Comparison of ENCODE assay signal across 7 cellular contexts in genomic region chr21:39314155-39315027, GRCh38. TPM values are rescaled to one million over a fixed set of nuclear protein-coding genes. Genes with fewer than 3 reads are reported as not detected.
DNase-seq lines count a peak whose midpoint lies in the region; ATAC-seq, FAIRE-seq and TF ChIP-seq lines count a peak whose summit lies in the region.

No MANE protein-coding gene starts in this region.

- DNase-seq in GM18507 (ENCODE audit: extremely low spot score, insufficient read length, low read depth) (no peak), NCI-H2171 treated with DMSO at 0.1 percent for 48 hours (lab: John Stamatoyannopoulos, UW) (peak; percentile 64), coronary artery (ENCODE audit: low spot score) (no peak), left lung (no peak)
- DNase-seq in activated CD4-positive, alpha-beta T cell treated with anti-CD3 and anti-CD28 coated beads for 36 hours, result peak; percentile 72
- peak; percentile 48 for DNase-seq in stimulated activated CD4-positive, alpha-beta T cell treated with anti-CD3 and anti-CD28 coated beads, Interleukin-4, amount 100 ng/mL, for 1 hour

- peak; percentile 31 for FAIRE-seq in GM18507 (lab: Jason Lieb, UNC)

- H3K27ac ChIP-seq in coronary artery, result peak overlapping the region; percentile 78 to 96
- H3K27ac ChIP-seq in left lung, result peak overlapping the region; percentile 95 to 98

- H3K27me3 Mint-ChIP-seq in activated CD4-positive, alpha-beta T cell treated with anti-CD3 and anti-CD28 coated beads for 36 hours, result no peaks in the 10 kb centered on the region

- H3K27me3 ChIP-seq in left lung, result no peaks in the 10 kb centered on the region

- peak; percentile 18 for ATAC-seq in HG02943 (IDR thresholded peaks at IDR 0.05; ENCODE audit: low read depth, unreplicated experiment)
- ATAC-seq in activated CD4-positive, alpha-beta T cell treated with anti-CD3 and anti-CD28 coated beads for 36 hours, result peak; percentile 32
- peak; percentile 25 for ATAC-seq in left lung

- peaks cover 36% of the 10 kb centered on the region for H3K4me1 Mint-ChIP-seq in activated CD4-positive, alpha-beta T cell treated with anti-CD3 and anti-CD28 coated beads for 36 hours

- no peaks in the 10 kb centered on the region for H3K9me3 Mint-ChIP-seq in activated CD4-positive, alpha-beta T cell treated with anti-CD3 and anti-CD28 coated beads for 36 hours (ENCODE audit: low read depth)

- CTCF ChIA-PET in activated CD4-positive, alpha-beta T cell treated with anti-CD3 and anti-CD28 coated beads for 36 hours (lab: Charles Lee), result interaction anchor here (0.6 to 2.0 kb wide), 3 partner anchors 30 to 499 kb away, joined by 3 to 6 read pairs (median 4); no protein-coding TSS in a partner anchor

- H3K27ac Mint-ChIP-seq in activated CD4-positive, alpha-beta T cell treated with anti-CD3 and anti-CD28 coated beads for 36 hours, result peak overlapping the region; percentile 96

- H3K36me3 ChIP-seq in left lung, result peaks cover 3 to 21% of the 10 kb centered on the region in 2 donors

- H3K4me3 Mint-ChIP-seq in activated CD4-positive, alpha-beta T cell treated with anti-CD3 and anti-CD28 coated beads for 36 hours, result peak overlapping the region; percentile 92

- TF ChIP-seq CTCF in coronary artery (IDR thresholded peaks at IDR 0.05) (no peak), left lung (IDR thresholded peaks at IDR 0.05) (no peak)

- POLR2A ChIA-PET in activated CD4-positive, alpha-beta T cell treated with anti-CD3 and anti-CD28 coated beads for 36 hours (lab: Charles Lee), result interaction anchor here (0.6 to 2.6 kb wide), 4 partner anchors 34 to 131 kb away, joined by 3 to 19 read pairs (median 3); partner anchors contain the start of gene HMGN1

- no peaks in the 10 kb centered on the region for H3K9me3 ChIP-seq in left lung

- peaks cover 9 to 24% of the 10 kb centered on the region in 2 donors for H3K4me1 ChIP-seq in left lung

- H3K4me3 ChIP-seq in coronary artery, result peak overlapping the region; percentile 94
- H3K4me3 ChIP-seq in left lung, result peak overlapping the region; percentile 86 to 92

- intact Hi-C loops in activated CD4-positive, alpha-beta T cell treated with anti-CD3 and anti-CD28 coated beads for 36 hours (cut with DNase I, micrococcal nuclease), result loop anchor here in 1 of 2 experiments (2.0 to 5.0 kb wide), 3 partner anchors 74 to 547 kb away; partner anchors contain the start of gene ETS2
- intact Hi-C loops in left lung (cut with DNase I), result no loop called here

- H3K36me3 Mint-ChIP-seq in activated CD4-positive, alpha-beta T cell treated with anti-CD3 and anti-CD28 coated beads for 36 hours (ENCODE audit: low read depth), result peaks cover 22% of the 10 kb centered on the region

RNA-seq across cellular contexts. Expression of gene BRWD1, which starts 1.0 kb away (rescaled TPM):
- total RNA-seq in activated CD4-positive, alpha-beta T cell treated with anti-CD3 and anti-CD28 coated beads for 36 hours, result 10 to 100 TPM; 19.1 to 24.5 TPM
- total RNA-seq in left lung, result 10 to 100 TPM; 33.0 to 34.4 TPM

RNA-seq across cellular contexts. Expression of gene HMGN1, which starts 34.5 kb away (rescaled TPM):
- 100 to 1,000 TPM; 335 to 419 TPM for total RNA-seq in activated CD4-positive, alpha-beta T cell treated with anti-CD3 and anti-CD28 coated beads for 36 hours
- 100 to 1,000 TPM; 161 to 206 TPM for total RNA-seq in left lung

Comparison
In these comparisons a context has a peak if more than half of its experiments do, and no peak if none do; other contexts are left out.
1. DNase-seq: peak in NCI-H2171 treated with DMSO at 0.1 percent for 48 hours (single experiment), activated CD4-positive, alpha-beta T cell treated with anti-CD3 and anti-CD28 coated beads for 36 hours (single experiment) and stimulated activated CD4-positive, alpha-beta T cell treated with anti-CD3 and anti-CD28 coated beads, Interleukin-4, amount 100 ng/mL, for 1 hour (single experiment); none in GM18507 (single experiment), coronary artery (single experiment) and left lung (0 of 2).
2. Peak in every context shown above with its lines, with median percentiles within 50 percentile points of each other: ATAC-seq.